In genomic region chr5:171242521-171242920, GRCh38 we compare ENCODE assay signal across 22 cellular contexts.
"Had no signal": no experiment of that assay in that cellular context is flagged by ENCODE, and none has a peak within 500 bp of the region (broad histone marks: within the 10 kb centered on the region; RNA-seq: fewer than 3 reads in every experiment).

No MANE protein-coding gene starts in this region.

- H3K4me3 ChIP-seq: dorsolateral prefrontal cortex, heart left ventricle, psoas muscle, right lobe of liver, spleen, tibial artery, upper lobe of left lung, uterus had no signal

- DNase-seq: cortex of kidney; dorsolateral prefrontal cortex; effector CD8-positive, alpha-beta T cell; heart left ventricle; hippocampal formation; kidney glomerular epithelial cell; mesendoderm; naive B cell; nephron progenitor cell; psoas muscle; retina; right lobe of liver; spleen; stimulated activated CD4-positive, alpha-beta T cell treated with anti-CD3 and anti-CD28 coated beads, Interleukin-15, amount 100 ng/mL, for 24 hours; stimulated activated CD4-positive, alpha-beta T cell treated with anti-CD3 and anti-CD28 coated beads, Interleukin-1b, Interleukin-23, amount 100 ng/mL, for 48 hours; stimulated activated CD4-positive, alpha-beta T cell treated with anti-CD3 and anti-CD28 coated beads, Interleukin-4, amount 100 ng/mL, for 24 hours; tibial artery; upper lobe of left lung; uterus had no signal

- ATAC-seq: esophagus mucosa; heart left ventricle; psoas muscle; right lobe of liver; stimulated activated memory B cell treated with anti-CD40 and anti-IgM and Interleukin-4, amounts not matched to agents 10 μg/mL and 1 μg/mL and 100 μg/mL, for 72 hours had no signal

- H3K27me3 ChIP-seq: heart left ventricle, right lobe of liver, spleen, tibial artery, upper lobe of left lung, uterus had no signal

- H3K4me1 ChIP-seq: heart left ventricle, parathyroid adenoma, psoas muscle, right lobe of liver, spleen, upper lobe of left lung, uterus had no signal

- H3K36me3 ChIP-seq: right lobe of liver, spleen, tibial artery, upper lobe of left lung, uterus had no signal

- H3K27ac ChIP-seq: dorsolateral prefrontal cortex, heart left ventricle, parathyroid adenoma, psoas muscle, right lobe of liver, spleen, tibial artery, upper lobe of left lung, uterus had no signal

- H3K9me3 ChIP-seq: heart left ventricle, psoas muscle, right lobe of liver, tibial artery, upper lobe of left lung, uterus had no signal
